23 cellular contexts compared by ENCODE assay signal in the genomic region with DNA sequence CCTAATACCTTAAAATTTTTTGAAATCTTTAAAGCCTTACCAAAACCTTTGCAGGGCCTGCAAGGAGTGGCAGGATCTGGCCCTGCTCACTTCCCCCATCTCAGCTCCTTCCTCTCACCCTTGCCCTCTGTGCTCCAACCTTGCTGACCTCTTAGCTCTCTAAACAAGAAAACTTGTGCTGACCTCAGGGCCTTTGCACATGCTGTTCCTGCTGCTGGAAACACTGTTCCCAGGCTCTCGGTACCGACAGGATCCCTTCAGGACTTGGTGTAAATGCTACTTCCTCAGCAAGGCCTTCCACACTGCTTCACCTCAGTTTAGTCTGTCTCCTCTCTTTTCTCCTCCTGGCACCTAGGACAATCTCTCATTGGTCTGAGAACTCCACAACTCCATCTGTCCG.
DNase-seq lines count a peak whose midpoint lies in the region; ATAC-seq, FAIRE-seq and TF ChIP-seq lines count a peak whose summit lies in the region.
"Had no signal": no experiment of that assay in that cellular context is flagged by ENCODE, and none has a peak within 500 bp of the region (broad histone marks: within the 10 kb centered on the region; RNA-seq: fewer than 3 reads in every experiment).

No MANE protein-coding gene starts in this region.

- FAIRE-seq in bronchial epithelial cell (lab: Jason Lieb, UNC) = peak; percentile 43
- FAIRE-seq: A204.1, GM12891, GM18507 had no signal

- intact Hi-C loops in left ventricle myocardium superior (cut with micrococcal nuclease) = no loop called here
- intact Hi-C loops in heart right ventricle (cut with DNase I) = no loop called here

- H3K27ac Mint-ChIP-seq in T-helper 1 cell treated with Interleukin-12 subunit alpha and Interleukin-12 subunit beta and Interleukin-4 antibody, amounts not matched to agents 30 μg/mL and 1 μg/mL, for 36 hours = peak overlapping the region; percentile 18
- H3K27ac Mint-ChIP-seq: B cell had no signal

- H3K4me1 Mint-ChIP-seq in T-helper 1 cell treated with Interleukin-12 subunit alpha and Interleukin-12 subunit beta and Interleukin-4 antibody, amounts not matched to agents 30 μg/mL and 1 μg/mL, for 36 hours (ENCODE audit: low read depth) = peaks cover 3% of the 10 kb centered on the region

- H3K4me1 ChIP-seq in heart right ventricle (peaks cover 0 to 18% (median 4%) of the 10 kb centered on the region in 9 donors), HEK293 (ENCODE audit: control insufficient read depth, insufficient read depth, low read length) (no peaks in the 10 kb centered on the region)

- CTCF ChIA-PET in HEK293 (lab: Yijun Ruan, JAX) = interaction anchor here (1.6 kb wide), 1 partner anchor 8 kb away, joined by 4 read pairs; no protein-coding TSS in a partner anchor

- TF ChIP-seq CTCF in heart right ventricle (IDR thresholded peaks at IDR 0.05) = no peak
- no peak for TF ChIP-seq CTCF in HEK293 (tag by site-specific recombination; IDR thresholded peaks at IDR 0.05)
- TF ChIP-seq CTCF in bronchial epithelial cell (IDR thresholded peaks at IDR 0.05; ENCODE audit: insufficient read depth, low read length, severe bottlenecking) = no peak

- H3K27ac ChIP-seq in heart right ventricle = peak overlapping the region in 1 of 10 donors; percentile 27
- H3K27ac ChIP-seq in HEK293 (ENCODE audit: extremely low read depth, low read depth, low read length) = no peak overlapping the region
- H3K27ac ChIP-seq: 22Rv1 had no signal

- ATAC-seq in left ventricle myocardium superior (no peak), heart right ventricle (no peak), GM18519 (IDR thresholded peaks at IDR 0.05; ENCODE audit: low FRiP score, unreplicated experiment) (no peak)

- WGBS in heart right ventricle, 2 donors = 92 to 94% methylated on average over 3 of the region's 3 CpGs

- POLR2A ChIA-PET in HEK293 (lab: Yijun Ruan, JAX) = no interaction called here

- H3K4me3 Mint-ChIP-seq in T-helper 1 cell treated with Interleukin-12 subunit alpha and Interleukin-12 subunit beta and Interleukin-4 antibody, amounts not matched to agents 30 μg/mL and 1 μg/mL, for 36 hours = no peak overlapping the region
- H3K4me3 Mint-ChIP-seq: B cell; CD4-positive, alpha-beta memory T cell had no signal

- H3K9me3 ChIP-seq in heart right ventricle = no peaks in the 10 kb centered on the region
- H3K9me3 ChIP-seq in HEK293 (ENCODE audit: control insufficient read depth, insufficient read depth, low read depth, low read length) = no peaks in the 10 kb centered on the region

- H3K9me3 Mint-ChIP-seq in T-helper 1 cell treated with Interleukin-12 subunit alpha and Interleukin-12 subunit beta and Interleukin-4 antibody, amounts not matched to agents 30 μg/mL and 1 μg/mL, for 36 hours = no peaks in the 10 kb centered on the region
- H3K9me3 Mint-ChIP-seq: CD4-positive, alpha-beta memory T cell had no signal

- peaks cover 25% of the 10 kb centered on the region for H3K27me3 Mint-ChIP-seq in T-helper 1 cell treated with Interleukin-12 subunit alpha and Interleukin-12 subunit beta and Interleukin-4 antibody, amounts not matched to agents 30 μg/mL and 1 μg/mL, for 36 hours (ENCODE audit: low read depth)

- H3K4me3 ChIP-seq in heart right ventricle (no peak overlapping the region), HEK293 (ENCODE audit: low read depth, low read length) (no peak overlapping the region), bronchial epithelial cell (ENCODE audit: low read depth, low read length) (no peak overlapping the region)

- H3K36me3 ChIP-seq in heart right ventricle = no peaks in the 10 kb centered on the region
- H3K36me3 ChIP-seq in HEK293 (ENCODE audit: control insufficient read depth in 2 of 2, insufficient read depth in 1 of 2, low read length in 2 of 2) = no peaks in the 10 kb centered on the region
- no peaks in the 10 kb centered on the region for H3K36me3 ChIP-seq in bronchial epithelial cell (ENCODE audit: control insufficient read depth, insufficient read depth, low read length)

- H3K27me3 ChIP-seq in heart right ventricle (peaks cover 0 to 15% (median 7%) of the 10 kb centered on the region in 7 donors), bronchial epithelial cell (ENCODE audit: control insufficient read depth, insufficient read depth, low read length) (no peaks in the 10 kb centered on the region)

- no peaks in the 10 kb centered on the region for H3K36me3 Mint-ChIP-seq in T-helper 1 cell treated with Interleukin-12 subunit alpha and Interleukin-12 subunit beta and Interleukin-4 antibody, amounts not matched to agents 30 μg/mL and 1 μg/mL, for 36 hours (ENCODE audit: low read depth)
- H3K36me3 Mint-ChIP-seq: CD4-positive, alpha-beta memory T cell had no signal

- DNase-seq in T-helper 1 cell = no peak
- DNase-seq in left ventricle myocardium superior = peak; percentile 2
- DNase-seq in heart right ventricle = no peak
- DNase-seq in bronchial epithelial cell (ENCODE audit: low read depth) = no peak
- no peak for DNase-seq in iPS-NIHi11 (ENCODE audit: low spot score)
- DNase-seq: C1 segment of cervical spinal cord; Calu3; CD4-positive, alpha-beta memory T cell; COR-L47; DMS53; DMS79 treated with DMSO at 0.1 percent for 48 hours; GF-D8; GOT3; H7; HCEC 1CT had no signal

TF ChIP-seq in HEK293, 187 proteins besides CTCF, POLR2A, EP300 and RAD21:
- TF ChIP-seq, protein P1, sequence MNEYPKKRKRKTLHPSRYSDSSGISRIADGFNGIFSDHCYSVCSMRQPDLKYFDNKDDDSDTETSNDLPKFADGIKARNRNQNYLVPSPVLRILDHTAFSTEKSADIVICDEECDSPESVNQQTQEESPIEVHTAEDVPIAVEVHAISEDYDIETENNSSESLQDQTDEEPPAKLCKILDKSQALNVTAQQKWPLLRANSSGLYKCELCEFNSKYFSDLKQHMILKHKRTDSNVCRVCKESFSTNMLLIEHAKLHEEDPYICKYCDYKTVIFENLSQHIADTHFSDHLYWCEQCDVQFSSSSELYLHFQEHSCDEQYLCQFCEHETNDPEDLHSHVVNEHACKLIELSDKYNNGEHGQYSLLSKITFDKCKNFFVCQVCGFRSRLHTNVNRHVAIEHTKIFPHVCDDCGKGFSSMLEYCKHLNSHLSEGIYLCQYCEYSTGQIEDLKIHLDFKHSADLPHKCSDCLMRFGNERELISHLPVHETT (tag by site-specific recombination; IDR thresholded peaks at IDR 0.05) = no peak
- TF ChIP-seq ZNF596 (tag by site-specific recombination; IDR thresholded peaks at IDR 0.05) (no peak), ZNF623 (tag by site-specific recombination; IDR thresholded peaks at IDR 0.05) (peak; percentile 97)
